ENCODE assay signal across 7 cellular contexts in genomic region chr1:61547302-61547701, GRCh38.
DNase-seq lines count a peak whose midpoint lies in the region; ATAC-seq and TF ChIP-seq lines count a peak whose summit lies in the region.
"Not testable (repeated sequence)": the region's sequence is repeated elsewhere in the genome, so short reads cannot be mapped to it uniquely, and the experiment has no call there.

No MANE protein-coding gene starts in this region.

- H3K9me3 ChIP-seq in DND-41 (ENCODE audit: insufficient read depth, low read length, severe bottlenecking); SU-DHL-6 (ENCODE audit: insufficient read depth, low read length); endodermal cell (ENCODE audit: control insufficient read depth, low read length): not testable (repeated sequence)

- not testable (repeated sequence) for H4K20me1 ChIP-seq in DND-41 (ENCODE audit: insufficient read depth, low read length); SU-DHL-6 (ENCODE audit: low read depth, low read length)

- TF ChIP-seq CTCF in DND-41 (IDR thresholded peaks at IDR 0.05; ENCODE audit: borderline replicate concordance, extremely low read depth, low read length, poor library complexity, severe bottlenecking) (peak; percentile 36), GM20000 (IDR thresholded peaks at IDR 0.05; ENCODE audit: extremely low read depth, missing control alignments) (peak; percentile 16), SU-DHL-6 (IDR thresholded peaks at IDR 0.05; ENCODE audit: insufficient read depth, low read length, poor library complexity, severe bottlenecking) (peak; percentile 55), endodermal cell (conservative IDR thresholded peaks at IDR 0.05) (peak; percentile 73), neural crest cell (conservative IDR thresholded peaks at IDR 0.05) (peak; percentile 18)

- not testable (repeated sequence) for H3K4me3 ChIP-seq in DND-41 (ENCODE audit: low read depth in 1 of 2, low read length in 2 of 2); SU-DHL-6 (ENCODE audit: insufficient read depth, low read length, poor library complexity, severe bottlenecking); endodermal cell (ENCODE audit: low read length)

- not testable (repeated sequence) for H3K9me3 Mint-ChIP-seq in activated T-cell treated with anti-CD3 and anti-CD28 coated beads, Interleukin-2, amount 50 U/mL, for 24 hours; endodermal cell
- peaks cover 14% of the 10 kb centered on the region for H3K9me3 Mint-ChIP-seq in neural crest cell

- not testable (repeated sequence) for H3K9me2 ChIP-seq in SU-DHL-6 (replicated peaks; ENCODE audit: insufficient read depth, low read length)

- not testable (repeated sequence) for H3K27me3 ChIP-seq in DND-41 (ENCODE audit: insufficient read depth, low read length, poor library complexity); SU-DHL-6 (ENCODE audit: low read length); endodermal cell (ENCODE audit: control insufficient read depth, insufficient read depth, low read length, poor library complexity, severe bottlenecking)

- not testable (repeated sequence) for H3K27ac ChIP-seq in DND-41 (ENCODE audit: low read length); SU-DHL-6 (ENCODE audit: low read depth, low read length); endodermal cell (ENCODE audit: low read depth, low read length)

- H3K4me2 ChIP-seq in DND-41 (ENCODE audit: insufficient read depth, low read length); SU-DHL-6 (ENCODE audit: low read depth, low read length, poor library complexity, severe bottlenecking): not testable (repeated sequence)

- not testable (repeated sequence) for H3K27me3 Mint-ChIP-seq in activated T-cell treated with anti-CD3 and anti-CD28 coated beads, Interleukin-2, amount 50 U/mL, for 24 hours; neural crest cell (ENCODE audit: low read depth)
- peaks cover 24% of the 10 kb centered on the region for H3K27me3 Mint-ChIP-seq in endodermal cell (ENCODE audit: insufficient read depth)

- 88 to 100% methylated on average over 1 to 2 of the region's 2 CpGs for WGBS in endodermal cell (ENCODE audit: insufficient coverage in 1 of 2, insufficient read length in 1 of 2), 2 experiments

- H2AFZ ChIP-seq in DND-41 (ENCODE audit: low read depth, low read length); SU-DHL-6 (ENCODE audit: low read depth, low read length, severe bottlenecking): not testable (repeated sequence)

- not testable (repeated sequence) for H3K4me1 ChIP-seq in DND-41 (ENCODE audit: insufficient read depth, low read length); endodermal cell (ENCODE audit: control insufficient read depth, insufficient read depth, low read length)

- H3K27ac Mint-ChIP-seq in activated T-cell treated with anti-CD3 and anti-CD28 coated beads, Interleukin-2, amount 50 U/mL, for 24 hours; endodermal cell; neural crest cell (ENCODE audit: unreplicated experiment): not testable (repeated sequence)

- not testable (repeated sequence) for H3K4me3 Mint-ChIP-seq in activated T-cell treated with anti-CD3 and anti-CD28 coated beads, Interleukin-2, amount 50 U/mL, for 24 hours; endodermal cell; neural crest cell

- not testable (repeated sequence) for H3F3A ChIP-seq in SU-DHL-6 (ENCODE audit: insufficient read depth)

- H3K36me3 ChIP-seq in DND-41 (ENCODE audit: insufficient read depth, low read length); SU-DHL-6 (ENCODE audit: low read length); endodermal cell (ENCODE audit: control insufficient read depth, insufficient read depth, low read length): not testable (repeated sequence)

- peak; percentile 5 for DNase-seq in DND-41
- DNase-seq in GM20000 (ENCODE audit: low spot score); neural crest cell (ENCODE audit: low read depth, low spot score): not testable (repeated sequence)
- peak; percentile 44 for DNase-seq in NAMALWA (ENCODE audit: low spot score)
- peak; percentile 33 for DNase-seq in activated T-cell treated with anti-CD3 and anti-CD28 coated beads, Interleukin-2, amount 50 U/mL, for 24 hours
- peak; percentile 82 for DNase-seq in endodermal cell

- not testable (repeated sequence) for H3K36me3 Mint-ChIP-seq in activated T-cell treated with anti-CD3 and anti-CD28 coated beads, Interleukin-2, amount 50 U/mL, for 24 hours (ENCODE audit: low read depth); endodermal cell (ENCODE audit: low read depth); neural crest cell (ENCODE audit: low read depth)

- not testable (repeated sequence) for H3K79me2 ChIP-seq in DND-41 (ENCODE audit: insufficient read depth, low read length); SU-DHL-6 (ENCODE audit: insufficient read depth, low read length)

- H3K4me1 Mint-ChIP-seq in activated T-cell treated with anti-CD3 and anti-CD28 coated beads, Interleukin-2, amount 50 U/mL, for 24 hours (ENCODE audit: low read depth): peaks cover 15% of the 10 kb centered on the region
- H3K4me1 Mint-ChIP-seq in endodermal cell, neural crest cell: not testable (repeated sequence)

- not testable (repeated sequence) for ATAC-seq in DND-41 (ENCODE audit: insufficient read depth, low read depth)

- not testable (repeated sequence) for H3K9ac ChIP-seq in DND-41 (ENCODE audit: low read depth, low read length); SU-DHL-6 (ENCODE audit: low read length); endodermal cell (ENCODE audit: extremely low read depth, low read length, poor library complexity, severe bottlenecking)

Comparison
In these comparisons a context has a peak if more than half of its experiments do, and no peak if none do; other contexts are left out.
1. CTCF ChIP-seq: peak in every context shown above with its lines; median percentile 73 in endodermal cell; 55 in SU-DHL-6; 36 in DND-41; 18 in neural crest cell; 16 in GM20000.